Comparison of ENCODE assay signal across 16 cellular contexts in the genomic region with DNA sequence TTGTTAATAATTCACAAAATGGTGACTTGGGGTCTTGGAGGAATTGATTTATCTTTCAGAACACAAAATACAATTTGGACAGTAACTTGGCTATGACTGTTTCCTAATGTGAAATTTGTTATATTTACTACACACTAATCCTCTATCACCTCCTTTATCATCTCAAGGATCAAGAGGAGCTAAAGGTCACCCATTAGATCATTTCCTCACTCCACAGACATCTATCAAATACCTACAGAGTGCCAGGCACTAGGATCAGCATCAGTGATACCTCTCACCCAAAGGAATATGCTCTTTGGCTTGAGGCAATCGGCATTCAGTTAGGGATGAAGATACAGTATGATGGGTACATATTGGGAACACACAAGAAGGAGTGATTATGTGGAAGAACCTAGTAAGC.
DNase-seq lines count a peak whose midpoint lies in the region; ATAC-seq, FAIRE-seq and TF ChIP-seq lines count a peak whose summit lies in the region.
"Had no signal": no experiment of that assay in that cellular context is flagged by ENCODE, and none has a peak within 500 bp of the region (broad histone marks: within the 10 kb centered on the region; RNA-seq: fewer than 3 reads in every experiment).

No MANE protein-coding gene starts in this region.

- peak overlapping the region; percentile 14; the same call in 2 of the 3 replicates for H3K4me2 ChIP-seq in A549
- no peak overlapping the region for H3K4me2 ChIP-seq in IMR-90 (ENCODE audit: low read depth, low read length)
- H3K4me2 ChIP-seq: BLaER1 had no signal

- CTCF ChIA-PET in A549 (lab: Yijun Ruan, JAX): interaction anchor here (0.7 to 1.4 kb wide), 2 partner anchors 14 to 126 kb away, joined by 3 read pairs; no protein-coding TSS in a partner anchor
- CTCF ChIA-PET in IMR-90 (lab: Yijun Ruan, JAX): no interaction called here

- no peak overlapping the region for H4K5ac ChIP-seq in IMR-90 (ENCODE audit: low read depth, low read length)

- peak overlapping the region; percentile 74 for H2AK5ac ChIP-seq in IMR-90 (ENCODE audit: low read depth, low read length)

- no peak overlapping the region for H2BK5ac ChIP-seq in IMR-90 (ENCODE audit: low read depth, low read length, poor library complexity, severe bottlenecking)

- TF ChIP-seq CTCF in A549 (IDR thresholded peaks at IDR 0.05) (no peak), IMR-90 (conservative IDR thresholded peaks at IDR 0.05; ENCODE audit: low read depth, low read length) (no peak)

- POLR2A ChIA-PET in A549 (lab: Yijun Ruan, JAX) (no interaction called here), IMR-90 (lab: Charles Lee; ENCODE audit: unreplicated experiment) (no interaction called here)

- 16% methylated on average over 1 of the region's 1 CpG for WGBS in A549 (ENCODE audit: missing lambda C conversion rate)
- no CpG with 5 or more reads among the region's 1 CpG for WGBS in IMR-90 (ENCODE audit: extremely low coverage in 2 of 2, insufficient read length in 1 of 2), 2 experiments

- H2BK20ac ChIP-seq in IMR-90 (ENCODE audit: low read depth, low read length): peak overlapping the region; percentile 19; the same call in 1 of the 2 replicates

- peak overlapping the region; percentile 6; the same call in 1 of the 2 replicates for H3K18ac ChIP-seq in IMR-90 (ENCODE audit: low read depth, low read length)

- H2BK15ac ChIP-seq in IMR-90 (ENCODE audit: low read depth, low read length): peak overlapping the region; percentile 94; the same call in 1 of the 3 replicates

- H3K79me1 ChIP-seq in IMR-90 (ENCODE audit: low read depth in 1 of 2, low read length in 2 of 2): peaks cover 0 to 18% of the 10 kb centered on the region in 2 experiments; a peak in 2 of 4 replicates

- peak overlapping the region; percentile 21; the same call in 1 of the 2 replicates for H3K4ac ChIP-seq in IMR-90 (ENCODE audit: low read depth, low read length)

- peaks cover 8% of the 10 kb centered on the region for H3K9me1 ChIP-seq in IMR-90 (ENCODE audit: insufficient read depth, low read length)

- H3K9me3 ChIP-seq in A549 (no peaks in the 10 kb centered on the region), IMR-90 (ENCODE audit: control insufficient read depth, insufficient read depth, low read length) (no peaks in the 10 kb centered on the region)
- H3K9me3 ChIP-seq: BLaER1 had no signal

- H3K56ac ChIP-seq in IMR-90 (ENCODE audit: extremely low read depth, insufficient read depth, low read length): no peak overlapping the region

- H3K4me3 ChIP-seq in A549: no peak overlapping the region
- no peak overlapping the region for H3K4me3 ChIP-seq in IMR-90 (ENCODE audit: insufficient read depth, low read depth, low read length)
- H3K4me3 ChIP-seq: BLaER1 had no signal

- BruUV-seq in IMR-90 (replicated peaks; lab: Mats Ljungman, UMichigan): no TSS peak

- no peak overlapping the region for H3K9ac ChIP-seq in IMR-90 (ENCODE audit: low read depth, low read length)
- H3K9ac ChIP-seq: BLaER1 had no signal

- H3K4me1 ChIP-seq in A549: 0 out of 3 replicates have a peak, but pooled peaks cover 3% of the 10 kb centered on the region
- peaks cover 10% of the 10 kb centered on the region; the same call in 1 of the 2 replicates for H3K4me1 ChIP-seq in IMR-90 (ENCODE audit: control insufficient read depth, insufficient read depth, low read length)

- H3K14ac ChIP-seq in IMR-90 (replicated peaks; ENCODE audit: low read depth, low read length): 0 out of 2 replicates have a peak overlapping the region, but pooled peaks have one; percentile 24

- H3K27ac ChIP-seq in A549 (no peak overlapping the region), IMR-90 (ENCODE audit: insufficient read depth, low read length) (no peak overlapping the region)
- H3K27ac ChIP-seq: BLaER1, HL-60 had no signal

- H2AK9ac ChIP-seq in IMR-90 (replicated peaks; ENCODE audit: low read depth, low read length, poor library complexity): no peak overlapping the region

- TF ChIP-seq RAD21 in A549 (conservative IDR thresholded peaks at IDR 0.05 in 1 of 2, IDR thresholded peaks at IDR 0.05 in 1 of 2) (no peak), IMR-90 (IDR thresholded peaks at IDR 0.05; ENCODE audit: low read length) (no peak)

- TF ChIP-seq POLR2A in A549 (IDR thresholded peaks at IDR 0.05; ENCODE audit: low read length): no peak
- no peak for TF ChIP-seq POLR2A in IMR-90 (IDR thresholded peaks at IDR 0.05; ENCODE audit: low read depth, low read length)

- no peak overlapping the region for H4K91ac ChIP-seq in IMR-90 (ENCODE audit: insufficient read depth, low read depth, low read length)

- intact Hi-C loops in IMR-90 (cut with micrococcal nuclease): no loop called here

- no peak for ATAC-seq in A549
- no peak for ATAC-seq in IMR-90 (ENCODE audit: low read depth)
- no peak for ATAC-seq in HG03280 (IDR thresholded peaks at IDR 0.05; ENCODE audit: unreplicated experiment)
- ATAC-seq in HG03469 (IDR thresholded peaks at IDR 0.05; ENCODE audit: unreplicated experiment): no peak

- H4K8ac ChIP-seq in IMR-90 (ENCODE audit: low read depth in 2 of 2, low read length in 2 of 2): peak overlapping the region in 1 of 2 experiments; percentile 9; a peak in 1 of 4 replicates

- peak overlapping the region; percentile 58 for H2BK120ac ChIP-seq in IMR-90 (ENCODE audit: low read depth, low read length)

- dilution Hi-C loops in IMR-90 (cut with HindIII; ENCODE audit: low sequenced_read_pairs, unreplicated experiment): no loop called here

- no peak for TF ChIP-seq EP300 in A549 (IDR thresholded peaks at IDR 0.05)

- H2AFZ ChIP-seq in IMR-90 (replicated peaks; ENCODE audit: low read length, poor library complexity): no peak overlapping the region

- no peaks in the 10 kb centered on the region for H3K27me3 ChIP-seq in IMR-90 (ENCODE audit: control insufficient read depth, insufficient read depth, low read length)
- H3K27me3 ChIP-seq: BLaER1 had no signal

- in situ Hi-C loops in Caki2 (cut with HindIII; ENCODE audit: low pct_unique_long_range_greater_than_20kb, low sequenced_read_pairs) (no loop called here), IMR-90 (cut with MboI; ENCODE audit: low sequenced_read_pairs) (no loop called here)

- DNase-seq in A549 (ENCODE audit: low read depth in 1 of 2, low spot score in 1 of 2) (peak in 1 of 2 experiments; percentile 8), Caki2 (ENCODE audit: low read depth) (peak; percentile 54), IMR-90 (no peak), urothelium cell line (ENCODE audit: low spot score) (no peak)
- DNase-seq: Calu3; CD4-positive, alpha-beta memory T cell; GF-D8; H9; Karpas-422; KBM-7 had no signal

- no peak overlapping the region for H3K23ac ChIP-seq in IMR-90 (ENCODE audit: low read depth, low read length)

- no peaks in the 10 kb centered on the region for H3K36me3 ChIP-seq in IMR-90 (ENCODE audit: control insufficient read depth, insufficient read depth, low read length)
- H3K36me3 ChIP-seq: BLaER1 had no signal

- no peaks in the 10 kb centered on the region for H4K20me1 ChIP-seq in IMR-90 (ENCODE audit: insufficient read depth, low read length)
- H4K20me1 ChIP-seq: BLaER1 had no signal

- no peak for FAIRE-seq in A549 (lab: Jason Lieb, UNC)
- peak; percentile 5 for FAIRE-seq in urothelium cell line (lab: Jason Lieb, UNC)
- FAIRE-seq: A204.1, H1 had no signal

TF ChIP-seq in A549, 52 proteins besides CTCF, POLR2A, EP300 and RAD21:
- TF ChIP-seq GATA3 (IDR thresholded peaks at IDR 0.05; ENCODE audit: borderline replicate concordance): 0 out of 2 replicates have a peak, but pooled peaks have one; percentile 15
- TF ChIP-seq, protein P1, sequence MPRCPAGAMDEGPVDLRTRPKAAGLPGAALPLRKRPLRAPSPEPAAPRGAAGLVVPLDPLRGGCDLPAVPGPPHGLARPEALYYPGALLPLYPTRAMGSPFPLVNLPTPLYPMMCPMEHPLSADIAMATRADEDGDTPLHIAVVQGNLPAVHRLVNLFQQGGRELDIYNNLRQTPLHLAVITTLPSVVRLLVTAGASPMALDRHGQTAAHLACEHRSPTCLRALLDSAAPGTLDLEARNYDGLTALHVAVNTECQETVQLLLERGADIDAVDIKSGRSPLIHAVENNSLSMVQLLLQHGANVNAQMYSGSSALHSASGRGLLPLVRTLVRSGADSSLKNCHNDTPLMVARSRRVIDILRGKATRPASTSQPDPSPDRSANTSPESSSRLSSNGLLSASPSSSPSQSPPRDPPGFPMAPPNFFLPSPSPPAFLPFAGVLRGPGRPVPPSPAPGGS (IDR thresholded peaks at IDR 0.05): no peak

TF ChIP-seq in IMR-90, 13 proteins besides CTCF, POLR2A, EP300 and RAD21 (continues in another document):
- TF ChIP-seq RCOR1 (IDR thresholded peaks at IDR 0.05; ENCODE audit: insufficient replicate concordance, low read length) (no peak), BHLHE40 (IDR thresholded peaks at IDR 0.05; ENCODE audit: low read depth, low read length) (no peak), MAZ (IDR thresholded peaks at IDR 0.05; ENCODE audit: borderline replicate concordance, low read depth, low read length) (no peak), FOS (IDR thresholded peaks at IDR 0.05; ENCODE audit: low read depth, low read length) (no peak), MXI1 (IDR thresholded peaks at IDR 0.05; ENCODE audit: borderline replicate concordance, low read depth, low read length) (no peak), ELK1 (IDR thresholded peaks at IDR 0.05; ENCODE audit: borderline replicate concordance, low read depth, low read length) (no peak), CHD1 (IDR thresholded peaks at IDR 0.05; ENCODE audit: low read depth, low read length) (no peak), CEBPB (IDR thresholded peaks at IDR 0.05; ENCODE audit: low read depth, low read length) (no peak), NFE2L2 (IDR thresholded peaks at IDR 0.05; ENCODE audit: low read depth, low read length) (no peak), RFX5 (IDR thresholded peaks at IDR 0.05; ENCODE audit: low read depth, low read length) (no peak), SMC3 (IDR thresholded peaks at IDR 0.05; ENCODE audit: low read depth, low read length) (no peak), USF2 (IDR thresholded peaks at IDR 0.05; ENCODE audit: low read depth, low read length) (no peak)
